Comparison of ENCODE assay signal across 17 cellular contexts in the genomic region with DNA sequence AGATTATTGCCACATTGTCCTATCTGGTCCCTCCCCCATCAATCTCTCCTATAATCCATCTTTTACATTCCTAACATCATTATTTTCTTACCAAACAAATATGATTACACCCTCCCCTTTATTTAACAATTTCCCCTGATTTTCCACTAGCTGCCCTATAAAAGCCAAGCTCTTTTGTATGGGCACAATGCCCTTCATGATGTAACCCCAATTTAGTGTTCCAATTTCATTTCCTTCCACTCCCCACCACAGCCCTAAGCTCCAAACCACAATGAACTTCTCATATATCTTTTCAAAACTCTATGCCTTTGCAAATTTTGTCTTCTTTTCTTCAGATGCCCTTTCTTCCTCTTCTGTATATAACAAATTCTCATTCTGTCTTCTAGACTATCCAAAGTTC. TPM values are rescaled to one million over a fixed set of nuclear protein-coding genes. Genes with fewer than 3 reads are reported as not detected.
DNase-seq lines count a peak whose midpoint lies in the region; ATAC-seq and TF ChIP-seq lines count a peak whose summit lies in the region.
"Had no signal": no experiment of that assay in that cellular context is flagged by ENCODE, and none has a peak within 500 bp of the region (broad histone marks: within the 10 kb centered on the region; RNA-seq: fewer than 3 reads in every experiment).

No MANE protein-coding gene starts in this region.

- H3K4me3 Mint-ChIP-seq in T-helper 17 cell (peak overlapping the region; percentile 50), osteocyte (ENCODE audit: unreplicated experiment) (no peak overlapping the region)
- H3K4me3 Mint-ChIP-seq: activated CD8-positive, alpha-beta memory T cell treated with anti-CD3 and anti-CD28 coated beads, Interleukin-2, amount 10 ng/mL, durations not matched to agents 7 days and 5 days had no signal

- H3K27ac Mint-ChIP-seq in T-helper 17 cell (peak overlapping the region; percentile 8), osteocyte (ENCODE audit: unreplicated experiment) (peak overlapping the region; percentile 32)
- H3K27ac Mint-ChIP-seq: activated CD8-positive, alpha-beta memory T cell treated with anti-CD3 and anti-CD28 coated beads, Interleukin-2, amount 10 ng/mL, durations not matched to agents 7 days and 5 days had no signal

- peaks cover 4% of the 10 kb centered on the region for H3K36me3 Mint-ChIP-seq in T-helper 17 cell (ENCODE audit: low read depth)
- no peaks in the 10 kb centered on the region for H3K36me3 Mint-ChIP-seq in osteocyte (ENCODE audit: unreplicated experiment)
- H3K36me3 Mint-ChIP-seq: activated CD8-positive, alpha-beta memory T cell treated with anti-CD3 and anti-CD28 coated beads, Interleukin-2, amount 10 ng/mL, durations not matched to agents 7 days and 5 days had no signal

- no peaks in the 10 kb centered on the region for H3K9me3 ChIP-seq in T-helper 17 cell (ENCODE audit: control insufficient read depth, low read length, poor library complexity, severe bottlenecking)
- H3K9me3 ChIP-seq: adrenal gland, left ventricle myocardium inferior, SJSA1 had no signal

- DNase-seq in Daoy (ENCODE audit: low read depth) (peak; percentile 4), M059J (ENCODE audit: low read depth) (peak; percentile 12), T-helper 17 cell (no peak), osteocyte (ENCODE audit: extremely low spot score, unreplicated experiment) (no peak), dorsolateral prefrontal cortex (no peak), GM19238 (ENCODE audit: insufficient read length, low spot score) (no peak)
- DNase-seq: activated CD8-positive, alpha-beta memory T cell treated with anti-CD3 and anti-CD28 coated beads, Interleukin-2, amount 10 ng/mL, durations not matched to agents 7 days and 5 days; adrenal gland; erythroblast; left ventricle myocardium inferior; NCI-H1048; NCI-H2029; occipital lobe; T1000 had no signal

- ATAC-seq in T-helper 17 cell (peak; percentile 98), GM21528 (IDR thresholded peaks at IDR 0.05; ENCODE audit: low FRiP score, unreplicated experiment) (no peak), HG03442 (IDR thresholded peaks at IDR 0.05; ENCODE audit: unreplicated experiment) (no peak)
- ATAC-seq: activated CD8-positive, alpha-beta memory T cell treated with anti-CD3 and anti-CD28 coated beads, Interleukin-2, amount 10 ng/mL, durations not matched to agents 7 days and 5 days had no signal

- H3K27me3 ChIP-seq in dorsolateral prefrontal cortex, result no peaks in the 10 kb centered on the region
- H3K27me3 ChIP-seq: adrenal gland, SJSA1 had no signal

- TF ChIP-seq CTCF in osteocyte (IDR thresholded peaks at IDR 0.05) (no peak), dorsolateral prefrontal cortex (IDR thresholded peaks at IDR 0.05 in 54 of 56, conservative IDR thresholded peaks at IDR 0.05 in 2 of 56; ENCODE audit: low read depth in 1 of 56, partially characterized antibody in 56 of 56) (no peak)

- no peaks in the 10 kb centered on the region for H3K27me3 Mint-ChIP-seq in T-helper 17 cell
- no peaks in the 10 kb centered on the region for H3K27me3 Mint-ChIP-seq in osteocyte (ENCODE audit: unreplicated experiment)

- no peaks in the 10 kb centered on the region for H3K9me3 Mint-ChIP-seq in osteocyte (ENCODE audit: unreplicated experiment)

- H3K4me1 Mint-ChIP-seq in T-helper 17 cell (peaks cover 22% of the 10 kb centered on the region), osteocyte (ENCODE audit: unreplicated experiment) (peaks cover 33% of the 10 kb centered on the region)

- H3K4me3 ChIP-seq in dorsolateral prefrontal cortex, result no peak overlapping the region
- H3K4me3 ChIP-seq: adrenal gland, left ventricle myocardium inferior, SJSA1 had no signal

- H3K27ac ChIP-seq in dorsolateral prefrontal cortex, result no peak overlapping the region
- H3K27ac ChIP-seq: adrenal gland, left ventricle myocardium inferior, SJSA1 had no signal

- intact Hi-C loops in dorsolateral prefrontal cortex (cut with DNase I), result no loop called here

RNA-seq across cellular contexts. Expression of a gene that starts 39.5 kb away (rescaled TPM):
- total RNA-seq in Daoy (2014; rRNA removed; shearing (Covaris generic)), result 3.0 and 5.5 TPM in 2 replicates
- total RNA-seq in M059J (2014; rRNA removed; shearing (Covaris generic)), result 10.3 and 12.3 TPM in 2 replicates
- total RNA-seq in T-helper 17 cell (10 to 100 TPM; 36.1 to 49.5 TPM), osteocyte (55.7 and 56.0 TPM in 2 replicates), dorsolateral prefrontal cortex (100 to 1,000 TPM in 1 of 120 experiments, 10 to 100 TPM in 119; 25.4 to 145 (median 48.0) TPM)

Comparison
In these comparisons a context has a peak if more than half of its experiments do, and no peak if none do; other contexts are left out.
1. DNase-seq: peak in Daoy (single experiment) and M059J (single experiment); none in T-helper 17 cell (0 of 3), osteocyte (single experiment), dorsolateral prefrontal cortex (0 of 10) and GM19238 (single experiment).